Comparison of ENCODE assay signal across 12 cellular contexts in genomic region chr6:123770247-123770949, GRCh38. TPM values are rescaled to one million over a fixed set of nuclear protein-coding genes. Genes with fewer than 3 reads are reported as not detected.
DNase-seq lines count a peak whose midpoint lies in the region; ATAC-seq and TF ChIP-seq lines count a peak whose summit lies in the region.
"Had no signal": no experiment of that assay in that cellular context is flagged by ENCODE, and none has a peak within 500 bp of the region (broad histone marks: within the 10 kb centered on the region; RNA-seq: fewer than 3 reads in every experiment).

No MANE protein-coding gene starts in this region.

- H3K4me2 ChIP-seq in MM.1S (ENCODE audit: low read depth, low read length) = peak overlapping the region; percentile 85

- DNase-seq in MM.1S (peak; percentile 78), heart left ventricle (no peak), substantia nigra (lab: John Stamatoyannopoulos, UW) (no peak)
- no peak for DNase-seq in stimulated activated naive CD8-positive, alpha-beta T cell treated with anti-CD3 and anti-CD28 coated beads, Interleukin-15, amount 100 ng/mL, for 72 hours
- no peak for DNase-seq in activated CD4-positive, alpha-beta memory T cell treated with anti-CD3 and anti-CD28 coated beads for 36 hours
- DNase-seq: dermis blood vessel endothelial cell, NCI-H1417, retina, SJCRH30 had no signal

- H3K9me2 ChIP-seq in MM.1S (replicated peaks; ENCODE audit: insufficient read depth, low read length) = no peaks in the 10 kb centered on the region

- H3K27me3 ChIP-seq in MM.1S (replicated peaks; ENCODE audit: insufficient read depth, low read length) = no peaks in the 10 kb centered on the region
- no peaks in the 10 kb centered on the region for H3K27me3 ChIP-seq in heart left ventricle
- H3K27me3 ChIP-seq: SJCRH30 had no signal

- peak overlapping the region; percentile 96 for H2AFZ ChIP-seq in MM.1S (ENCODE audit: low read length)

- peaks cover 0 to 8% of the 10 kb centered on the region in 2 donors for H3K9me3 Mint-ChIP-seq in stimulated activated naive CD8-positive, alpha-beta T cell treated with anti-CD3 and anti-CD28 coated beads, Interleukin-15, amount 100 ng/mL, for 72 hours
- no peaks in the 10 kb centered on the region for H3K9me3 Mint-ChIP-seq in activated CD4-positive, alpha-beta memory T cell treated with anti-CD3 and anti-CD28 coated beads for 36 hours

- peaks cover 28% of the 10 kb centered on the region for H3K4me1 ChIP-seq in MM.1S (ENCODE audit: low read length)
- H3K4me1 ChIP-seq in heart left ventricle = no peaks in the 10 kb centered on the region
- H3K4me1 ChIP-seq: SJCRH30 had no signal

- H3K36me3 ChIP-seq in MM.1S (replicated peaks; ENCODE audit: insufficient read depth, low read length) = no peaks in the 10 kb centered on the region; the same call in 1 of the 2 replicates
- no peaks in the 10 kb centered on the region for H3K36me3 ChIP-seq in heart left ventricle
- H3K36me3 ChIP-seq: SJCRH30 had no signal

- H3K27ac ChIP-seq in MM.1S (ENCODE audit: low read length) (peak overlapping the region; percentile 85), heart left ventricle (no peak overlapping the region), substantia nigra (ENCODE audit: low read depth, low read length, poor library complexity, severe bottlenecking) (no peak overlapping the region)
- H3K27ac ChIP-seq: SJCRH30 had no signal

- no peaks in the 10 kb centered on the region for H3K79me2 ChIP-seq in MM.1S (ENCODE audit: low read length)

- H3K27ac Mint-ChIP-seq in stimulated activated naive CD8-positive, alpha-beta T cell treated with anti-CD3 and anti-CD28 coated beads, Interleukin-15, amount 100 ng/mL, for 72 hours = no peak overlapping the region
- H3K27ac Mint-ChIP-seq in activated CD4-positive, alpha-beta memory T cell treated with anti-CD3 and anti-CD28 coated beads for 36 hours = no peak overlapping the region

- no peaks in the 10 kb centered on the region for H3K27me3 Mint-ChIP-seq in stimulated activated naive CD8-positive, alpha-beta T cell treated with anti-CD3 and anti-CD28 coated beads, Interleukin-15, amount 100 ng/mL, for 72 hours
- H3K27me3 Mint-ChIP-seq in activated CD4-positive, alpha-beta memory T cell treated with anti-CD3 and anti-CD28 coated beads for 36 hours = no peaks in the 10 kb centered on the region

- H4K20me1 ChIP-seq in MM.1S (ENCODE audit: insufficient read depth, low read length) = no peaks in the 10 kb centered on the region

- H3K9me3 ChIP-seq in MM.1S (replicated peaks; ENCODE audit: insufficient read depth, low read length) = no peaks in the 10 kb centered on the region
- no peaks in the 10 kb centered on the region for H3K9me3 ChIP-seq in heart left ventricle
- H3K9me3 ChIP-seq: SJCRH30 had no signal

- H3F3A ChIP-seq in MM.1S (ENCODE audit: insufficient read depth, low read length) = peaks cover 19% of the 10 kb centered on the region

- H3K9ac ChIP-seq in MM.1S (ENCODE audit: low read length) = peak overlapping the region; percentile 24; the same call in 1 of the 2 replicates

- H3K4me3 ChIP-seq in MM.1S (ENCODE audit: low read length) (peak overlapping the region; percentile 19; the same call in 1 of the 2 replicates), heart left ventricle (no peak overlapping the region)
- H3K4me3 ChIP-seq: SJCRH30 had no signal

- TF ChIP-seq CTCF in MM.1S (IDR thresholded peaks at IDR 0.05; ENCODE audit: low read length) (no peak), heart left ventricle (IDR thresholded peaks at IDR 0.05) (no peak)

- CTCF ChIA-PET in activated CD4-positive, alpha-beta memory T cell treated with anti-CD3 and anti-CD28 coated beads for 36 hours (lab: Charles Lee) = no interaction called here

- H3K4me1 Mint-ChIP-seq in stimulated activated naive CD8-positive, alpha-beta T cell treated with anti-CD3 and anti-CD28 coated beads, Interleukin-15, amount 100 ng/mL, for 72 hours = no peaks in the 10 kb centered on the region
- H3K4me1 Mint-ChIP-seq in activated CD4-positive, alpha-beta memory T cell treated with anti-CD3 and anti-CD28 coated beads for 36 hours (ENCODE audit: low read depth) = no peaks in the 10 kb centered on the region

- ATAC-seq in GM19463 (IDR thresholded peaks at IDR 0.05; ENCODE audit: unreplicated experiment) = peak; percentile 71
- ATAC-seq in HG02870 (IDR thresholded peaks at IDR 0.05; ENCODE audit: unreplicated experiment) = peak; percentile 60
- no peak for ATAC-seq in stimulated activated naive CD8-positive, alpha-beta T cell treated with anti-CD3 and anti-CD28 coated beads, Interleukin-15, amount 100 ng/mL, for 72 hours
- ATAC-seq in heart left ventricle = no peak

- no peaks in the 10 kb centered on the region for H3K36me3 Mint-ChIP-seq in activated CD4-positive, alpha-beta memory T cell treated with anti-CD3 and anti-CD28 coated beads for 36 hours

- intact Hi-C loops in heart left ventricle (cut with DNase I) = loop anchor here in 1 of 10 donors (10.0 kb wide), 1 partner anchor 1024 kb away; no protein-coding TSS in a partner anchor
- intact Hi-C loops in activated CD4-positive, alpha-beta memory T cell treated with anti-CD3 and anti-CD28 coated beads for 36 hours (cut with micrococcal nuclease) = no loop called here

- TF ChIP-seq POLR2A in heart left ventricle (IDR thresholded peaks at IDR 0.05) = no peak

- POLR2A ChIA-PET in activated CD4-positive, alpha-beta memory T cell treated with anti-CD3 and anti-CD28 coated beads for 36 hours (lab: Charles Lee) = no interaction called here

- WGBS in heart left ventricle, 4 donors = 50 to 72% (median 61%) methylated on average over 3 of the region's 3 CpGs

- H3K4me3 Mint-ChIP-seq in stimulated activated naive CD8-positive, alpha-beta T cell treated with anti-CD3 and anti-CD28 coated beads, Interleukin-15, amount 100 ng/mL, for 72 hours = no peak overlapping the region
- no peak overlapping the region for H3K4me3 Mint-ChIP-seq in activated CD4-positive, alpha-beta memory T cell treated with anti-CD3 and anti-CD28 coated beads for 36 hours

RNA-seq across cellular contexts. Expression of gene NKAIN2, which starts 33.3 kb away (rescaled TPM):
- total RNA-seq in heart left ventricle = under 1 TPM in 8 of 9 donors, not detected in 1; 0.20 to 0.83 (median 0.37) TPM
- polyA plus RNA-seq in heart left ventricle = under 1 TPM in 1 of 2 donors, not detected in 1; 0.19 TPM
- total RNA-seq in activated CD4-positive, alpha-beta memory T cell treated with anti-CD3 and anti-CD28 coated beads for 36 hours = not detected
- total RNA-seq: dermis blood vessel endothelial cell, SJCRH30, subcutaneous adipose tissue had no signal

Comparison
In these comparisons a context has a peak if more than half of its experiments do, and no peak if none do; other contexts are left out.
1. ATAC-seq: peak in GM19463 (single experiment) and HG02870 (single experiment); none in stimulated activated naive CD8-positive, alpha-beta T cell treated with anti-CD3 and anti-CD28 coated beads, Interleukin-15, amount 100 ng/mL, for 72 hours (single experiment) and heart left ventricle (0 of 4).